9 cellular contexts compared by ENCODE assay signal in genomic region chr19:13056052-13056660, GRCh38. TPM values are rescaled to one million over a fixed set of nuclear protein-coding genes. Genes with fewer than 3 reads are reported as not detected.
DNase-seq lines count a peak whose midpoint lies in the region; FAIRE-seq and TF ChIP-seq lines count a peak whose summit lies in the region.
"Had no signal": no experiment of that assay in that cellular context is flagged by ENCODE, and none has a peak within 500 bp of the region (broad histone marks: within the 10 kb centered on the region; RNA-seq: fewer than 3 reads in every experiment).

No MANE protein-coding gene starts in this region.

- no peak for FAIRE-seq in HTR-8/SVneo (lab: Jason Lieb, UNC)

- TF ChIP-seq POLR2A in transverse colon (IDR thresholded peaks at IDR 0.05), result no peak

- peak; percentile 74 for DNase-seq in HTR-8/SVneo (ENCODE audit: insufficient read length, low spot score)
- no peak for DNase-seq in caudate nucleus (lab: John Stamatoyannopoulos, UW)
- DNase-seq in transverse colon, result peak; percentile 61
- no peak for DNase-seq in stimulated activated CD4-positive, alpha-beta T cell treated with anti-CD3 and anti-CD28 coated beads, Interleukin-2, amount 100 ng/mL, for 48 hours
- DNase-seq in activated T-helper 1 cell treated with anti-CD3 and anti-CD28 coated beads, Interleukin-12 subunit alpha, Interleukin-12 subunit beta, Interleukin-2, Interleukin-4 antibody, amounts not matched to agents 30 ng/mL and 10 ng/mL and 1 ng/mL, durations not matched to agents 14 hours and 24 hours and 36 hours (ENCODE audit: low spot score), result no peak
- DNase-seq in HuH-7 (ENCODE audit: low spot score), result no peak
- DNase-seq in stimulated activated CD8-positive, alpha-beta memory T cell treated with anti-CD3 and anti-CD28 coated beads, Interleukin-4, amount 100 ng/mL, for 48 hours, result no peak
- DNase-seq: stimulated activated CD4-positive, alpha-beta T cell treated with anti-CD3 and anti-CD28 coated beads, Interleukin-1b, Interleukin-23, amount 100 ng/mL, for 48 hours had no signal

- no peaks in the 10 kb centered on the region for H3K9me3 Mint-ChIP-seq in activated T-helper 1 cell treated with anti-CD3 and anti-CD28 coated beads, Interleukin-12 subunit alpha, Interleukin-12 subunit beta, Interleukin-2, Interleukin-4 antibody, amounts not matched to agents 30 ng/mL and 10 ng/mL and 1 ng/mL, durations not matched to agents 14 hours and 24 hours and 36 hours

- H3K4me3 Mint-ChIP-seq in activated T-helper 1 cell treated with anti-CD3 and anti-CD28 coated beads, Interleukin-12 subunit alpha, Interleukin-12 subunit beta, Interleukin-2, Interleukin-4 antibody, amounts not matched to agents 30 ng/mL and 10 ng/mL and 1 ng/mL, durations not matched to agents 14 hours and 24 hours and 36 hours, result no peak overlapping the region

- no peak for TF ChIP-seq RAD21 in liver (IDR thresholded peaks at IDR 0.05)

- H3K9me3 ChIP-seq in liver (ENCODE audit: control insufficient read depth in 4 of 4, low read length in 3 of 4) (no peaks in the 10 kb centered on the region), transverse colon (no peaks in the 10 kb centered on the region)

- H3K36me3 ChIP-seq in liver (ENCODE audit: control insufficient read depth in 4 of 4, insufficient read depth in 3 of 4, low read depth in 1 of 4, low read length in 3 of 4) (no peaks in the 10 kb centered on the region), transverse colon (no peaks in the 10 kb centered on the region)

- no peak for TF ChIP-seq EP300 in transverse colon (IDR thresholded peaks at IDR 0.05; ENCODE audit: low read depth)

- peaks cover 2% of the 10 kb centered on the region for H3K4me1 Mint-ChIP-seq in activated T-helper 1 cell treated with anti-CD3 and anti-CD28 coated beads, Interleukin-12 subunit alpha, Interleukin-12 subunit beta, Interleukin-2, Interleukin-4 antibody, amounts not matched to agents 30 ng/mL and 10 ng/mL and 1 ng/mL, durations not matched to agents 14 hours and 24 hours and 36 hours (ENCODE audit: low read depth)

- H3K4me3 ChIP-seq in liver (ENCODE audit: low read depth in 1 of 3, low read length in 3 of 3), result no peak overlapping the region
- peak overlapping the region in 1 of 4 donors; percentile 8 for H3K4me3 ChIP-seq in transverse colon

- H3K9ac ChIP-seq in liver (ENCODE audit: low read depth in 1 of 2, low read length in 2 of 2), result no peak overlapping the region

- H3K27ac ChIP-seq in caudate nucleus (ENCODE audit: low read depth, low read length) (peak overlapping the region; percentile 91), liver (ENCODE audit: low read depth in 1 of 2, low read length in 2 of 2) (peak overlapping the region; percentile 53 to 74), transverse colon (peak overlapping the region; percentile 86 to 94 (median 92))

- H3K27me3 ChIP-seq in liver (ENCODE audit: control insufficient read depth in 4 of 4, insufficient read depth in 4 of 4, low read length in 3 of 4) (no peaks in the 10 kb centered on the region), transverse colon (no peaks in the 10 kb centered on the region)

- peaks cover 3 to 61% (median 33%) of the 10 kb centered on the region in 4 donors for H3K4me1 ChIP-seq in liver (ENCODE audit: control insufficient read depth in 4 of 4, insufficient read depth in 4 of 4, low read length in 3 of 4)
- peaks cover 85 to 99% (median 90%) of the 10 kb centered on the region in 4 donors for H3K4me1 ChIP-seq in transverse colon

- TF ChIP-seq CTCF in liver (IDR thresholded peaks at IDR 0.05; ENCODE audit: low read depth, low read length, missing input control) (no peak), transverse colon (IDR thresholded peaks at IDR 0.05) (no peak)

- WGBS in liver, result 74% methylated on average over 17 of the region's 17 CpGs
- WGBS in transverse colon (ENCODE audit: low coverage in 1 of 2), 2 donors, result 24% methylated on average over 17 of the region's 17 CpGs; no CpG with 5 or more reads in 1 of the 2 donors

- no peak overlapping the region for H3K27ac Mint-ChIP-seq in activated T-helper 1 cell treated with anti-CD3 and anti-CD28 coated beads, Interleukin-12 subunit alpha, Interleukin-12 subunit beta, Interleukin-2, Interleukin-4 antibody, amounts not matched to agents 30 ng/mL and 10 ng/mL and 1 ng/mL, durations not matched to agents 14 hours and 24 hours and 36 hours

- in situ Hi-C loops in transverse colon (cut with MboI; ENCODE audit: low pct_ligation_motif_present in 1 of 4, low pct_unique_long_range_greater_than_20kb in 1 of 4, low sequenced_read_pairs in 3 of 4), result no loop called here

- H3K27me3 Mint-ChIP-seq in activated T-helper 1 cell treated with anti-CD3 and anti-CD28 coated beads, Interleukin-12 subunit alpha, Interleukin-12 subunit beta, Interleukin-2, Interleukin-4 antibody, amounts not matched to agents 30 ng/mL and 10 ng/mL and 1 ng/mL, durations not matched to agents 14 hours and 24 hours and 36 hours (ENCODE audit: insufficient read depth), result peaks cover 20% of the 10 kb centered on the region

- intact Hi-C loops in transverse colon (cut with DNase I; ENCODE audit: low total_unique reads), result no loop called here
- intact Hi-C loops in activated T-helper 1 cell treated with anti-CD3 and anti-CD28 coated beads, Interleukin-12 subunit alpha, Interleukin-12 subunit beta, Interleukin-2, Interleukin-4 antibody, amounts not matched to agents 30 ng/mL and 10 ng/mL and 1 ng/mL, durations not matched to agents 14 hours and 24 hours and 36 hours (cut with micrococcal nuclease), result no loop called here

- no peaks in the 10 kb centered on the region for H3K36me3 Mint-ChIP-seq in activated T-helper 1 cell treated with anti-CD3 and anti-CD28 coated beads, Interleukin-12 subunit alpha, Interleukin-12 subunit beta, Interleukin-2, Interleukin-4 antibody, amounts not matched to agents 30 ng/mL and 10 ng/mL and 1 ng/mL, durations not matched to agents 14 hours and 24 hours and 36 hours (ENCODE audit: low read depth)

TF ChIP-seq in liver, 16 proteins besides CTCF, POLR2A, EP300 and RAD21 (continues in another document):
- TF ChIP-seq FOXA2 (IDR thresholded peaks at IDR 0.05), result no peak
- no peak for TF ChIP-seq ZBTB33 (IDR thresholded peaks at IDR 0.05)
- no peak for TF ChIP-seq NR2F2 (IDR thresholded peaks at IDR 0.05)
- no peak for TF ChIP-seq JUND (IDR thresholded peaks at IDR 0.05)
- no peak for TF ChIP-seq EGR1 (IDR thresholded peaks at IDR 0.05; ENCODE audit: low read depth in 2 of 2)
- no peak for TF ChIP-seq HNF4G (IDR thresholded peaks at IDR 0.05)
- TF ChIP-seq FOXA1 (IDR thresholded peaks at IDR 0.05), result no peak
- TF ChIP-seq, protein P1, sequence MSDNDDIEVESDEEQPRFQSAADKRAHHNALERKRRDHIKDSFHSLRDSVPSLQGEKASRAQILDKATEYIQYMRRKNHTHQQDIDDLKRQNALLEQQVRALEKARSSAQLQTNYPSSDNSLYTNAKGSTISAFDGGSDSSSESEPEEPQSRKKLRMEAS (IDR thresholded peaks at IDR 0.05), result no peak
- no peak for TF ChIP-seq GABPA (IDR thresholded peaks at IDR 0.05 in 1 of 2, conservative IDR thresholded peaks at IDR 0.05 in 1 of 2)
- TF ChIP-seq, protein P2, sequence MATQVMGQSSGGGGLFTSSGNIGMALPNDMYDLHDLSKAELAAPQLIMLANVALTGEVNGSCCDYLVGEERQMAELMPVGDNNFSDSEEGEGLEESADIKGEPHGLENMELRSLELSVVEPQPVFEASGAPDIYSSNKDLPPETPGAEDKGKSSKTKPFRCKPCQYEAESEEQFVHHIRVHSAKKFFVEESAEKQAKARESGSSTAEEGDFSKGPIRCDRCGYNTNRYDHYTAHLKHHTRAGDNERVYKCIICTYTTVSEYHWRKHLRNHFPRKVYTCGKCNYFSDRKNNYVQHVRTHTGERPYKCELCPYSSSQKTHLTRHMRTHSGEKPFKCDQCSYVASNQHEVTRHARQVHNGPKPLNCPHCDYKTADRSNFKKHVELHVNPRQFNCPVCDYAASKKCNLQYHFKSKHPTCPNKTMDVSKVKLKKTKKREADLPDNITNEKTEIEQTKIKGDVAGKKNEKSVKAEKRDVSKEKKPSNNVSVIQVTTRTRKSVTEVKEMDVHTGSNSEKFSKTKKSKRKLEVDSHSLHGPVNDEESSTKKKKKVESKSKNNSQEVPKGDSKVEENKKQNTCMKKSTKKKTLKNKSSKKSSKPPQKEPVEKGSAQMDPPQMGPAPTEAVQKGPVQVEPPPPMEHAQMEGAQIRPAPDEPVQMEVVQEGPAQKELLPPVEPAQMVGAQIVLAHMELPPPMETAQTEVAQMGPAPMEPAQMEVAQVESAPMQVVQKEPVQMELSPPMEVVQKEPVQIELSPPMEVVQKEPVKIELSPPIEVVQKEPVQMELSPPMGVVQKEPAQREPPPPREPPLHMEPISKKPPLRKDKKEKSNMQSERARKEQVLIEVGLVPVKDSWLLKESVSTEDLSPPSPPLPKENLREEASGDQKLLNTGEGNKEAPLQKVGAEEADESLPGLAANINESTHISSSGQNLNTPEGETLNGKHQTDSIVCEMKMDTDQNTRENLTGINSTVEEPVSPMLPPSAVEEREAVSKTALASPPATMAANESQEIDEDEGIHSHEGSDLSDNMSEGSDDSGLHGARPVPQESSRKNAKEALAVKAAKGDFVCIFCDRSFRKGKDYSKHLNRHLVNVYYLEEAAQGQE (IDR thresholded peaks at IDR 0.05), result no peak
- TF ChIP-seq HNF4A (conservative IDR thresholded peaks at IDR 0.05), result no peak

RNA-seq across cellular contexts. Expression of gene LYL1, which starts 46.5 kb away (rescaled TPM):
- total RNA-seq in liver, result 10 to 100 TPM in 1 of 2 donors, 1 to 10 TPM in 1; 2.0 to 69.7 TPM
- 1 to 10 TPM in 1 of 2 donors, under 1 TPM in 1; 0.35 to 2.6 TPM for polyA plus RNA-seq in liver
- total RNA-seq in transverse colon, result 10 to 100 TPM in 3 of 4 donors, 1 to 10 TPM in 1; 4.5 to 33.4 (median 16.7) TPM
- total RNA-seq in activated T-helper 1 cell treated with anti-CD3 and anti-CD28 coated beads, Interleukin-12 subunit alpha, Interleukin-12 subunit beta, Interleukin-2, Interleukin-4 antibody, amounts not matched to agents 30 ng/mL and 10 ng/mL and 1 ng/mL, durations not matched to agents 14 hours and 24 hours and 36 hours, result 2.4 and 2.5 TPM in 2 replicates

Comparison
In these comparisons a context has a peak if more than half of its experiments do, and no peak if none do; other contexts are left out.
1. DNase-seq: peak in HTR-8/SVneo (single experiment) and transverse colon (single experiment); none in caudate nucleus (0 of 61), stimulated activated CD4-positive, alpha-beta T cell treated with anti-CD3 and anti-CD28 coated beads, Interleukin-2, amount 100 ng/mL, for 48 hours (0 of 2), activated T-helper 1 cell treated with anti-CD3 and anti-CD28 coated beads, Interleukin-12 subunit alpha, Interleukin-12 subunit beta, Interleukin-2, Interleukin-4 antibody, amounts not matched to agents 30 ng/mL and 10 ng/mL and 1 ng/mL, durations not matched to agents 14 hours and 24 hours and 36 hours (single experiment), HuH-7 (single experiment) and stimulated activated CD8-positive, alpha-beta memory T cell treated with anti-CD3 and anti-CD28 coated beads, Interleukin-4, amount 100 ng/mL, for 48 hours (single experiment).
2. Peak in every context shown above with its lines, with median percentiles within 50 percentile points of each other: H3K27ac ChIP-seq.